In genomic region chr19:48489608-48490216, GRCh38 we compare ENCODE assay signal across 8 cellular contexts. TPM values are rescaled to one million over a fixed set of nuclear protein-coding genes. Genes with fewer than 3 reads are reported as not detected.
A peak's percentile ranks its signal among the peaks of the same experiment; 100 is the strongest.
DNase-seq lines count a peak whose midpoint lies in the region; ATAC-seq and TF ChIP-seq lines count a peak whose summit lies in the region.

No MANE protein-coding gene starts in this region.

- DNase-seq in GM23248 (peak; percentile 71), NCI-H446 (lab: John Stamatoyannopoulos, UW) (peak; percentile 35 to 83), colonic mucosa (peak; percentile 86), medulla oblongata (ENCODE audit: extremely low spot score) (peak; percentile 48)
- DNase-seq in activated CD4-positive, alpha-beta T cell treated with anti-CD3 and anti-CD28 coated beads for 4 hours: peak; percentile 65 to 82
- peak; percentile 73 for DNase-seq in stimulated activated CD8-positive, alpha-beta memory T cell treated with anti-CD3 and anti-CD28 coated beads, Interleukin-4, amount 100 ng/mL, for 24 hours (ENCODE audit: low read depth)

- WGBS in GM23248 (ENCODE audit: low coverage in 1 of 2, low lambda C conversion rate in 2 of 2, missing lambda C conversion rate in 2 of 2), 2 experiments: 26 to 27% methylated on average over 19 of the region's 19 CpGs

- peaks cover 36 to 57% (median 46%) of the 10 kb centered on the region in 10 experiments for H3K4me1 ChIP-seq in BLaER1 treated with 17β-estradiol and CSF1 and Interleukin-3, amounts not matched to agents 10 nM and 100 nM
- H3K4me1 ChIP-seq in GM23248 (ENCODE audit: insufficient read depth) (peaks cover 21% of the 10 kb centered on the region), colonic mucosa (peaks cover 12% of the 10 kb centered on the region)

- no peaks in the 10 kb centered on the region for H3K9me3 ChIP-seq in BLaER1 treated with 17β-estradiol and CSF1 and Interleukin-3, amounts not matched to agents 10 nM and 100 nM (replicated peaks in 1 of 11)
- H3K9me3 ChIP-seq in GM23248 (ENCODE audit: low read depth): no peaks in the 10 kb centered on the region
- no peaks in the 10 kb centered on the region for H3K9me3 ChIP-seq in colonic mucosa

- peaks cover 17% of the 10 kb centered on the region for H3F3A ChIP-seq in GM23248 (ENCODE audit: insufficient read depth)

- intact Hi-C loops in colonic mucosa (cut with DNase I): loop anchor here (5.0 kb wide), 1 partner anchor 98 kb away; no protein-coding TSS in a partner anchor

- H3K27ac ChIP-seq in BLaER1 treated with 17β-estradiol and CSF1 and Interleukin-3, amounts not matched to agents 10 nM and 100 nM: peak overlapping the region in 2 of 11 experiments; percentile 69 to 79; a peak in 3 of 22 replicates
- H3K27ac ChIP-seq in GM23248 (no peak overlapping the region), colonic mucosa (no peak overlapping the region)

- in situ Hi-C loops in GM23248 (cut with MboI): no loop called here

- peak overlapping the region in 4 of 11 experiments; percentile 69 to 75 (median 72); a peak in 6 of 22 replicates for H3K9ac ChIP-seq in BLaER1 treated with 17β-estradiol and CSF1 and Interleukin-3, amounts not matched to agents 10 nM and 100 nM
- H3K9ac ChIP-seq in GM23248: no peak overlapping the region
- H3K9ac ChIP-seq in colonic mucosa (ENCODE audit: low read depth in 2 of 2, low read length in 2 of 2): no peak overlapping the region

- TF ChIP-seq CTCF in colonic mucosa (IDR thresholded peaks at IDR 0.05): peak; percentile 98

- H3K4me3 ChIP-seq in BLaER1 treated with 17β-estradiol and CSF1 and Interleukin-3, amounts not matched to agents 10 nM and 100 nM: 0 out of 20 replicates have a peak overlapping the region, but pooled peaks of 3 of the 10 experiments have one; percentile 30 to 56 (median 43)
- H3K4me3 ChIP-seq in GM23248: no peak overlapping the region
- H3K4me3 ChIP-seq in colonic mucosa: no peak overlapping the region

- peak overlapping the region; percentile 73 to 99 (median 86) for H3K4me2 ChIP-seq in BLaER1 treated with 17β-estradiol and CSF1 and Interleukin-3, amounts not matched to agents 10 nM and 100 nM
- no peak overlapping the region for H3K4me2 ChIP-seq in GM23248 (ENCODE audit: unreplicated experiment)

- no peaks in the 10 kb centered on the region for H3K79me2 ChIP-seq in GM23248 (ENCODE audit: insufficient read depth)

- peaks cover 13 to 29% (median 14%) of the 10 kb centered on the region in 11 experiments for H3K27me3 ChIP-seq in BLaER1 treated with 17β-estradiol and CSF1 and Interleukin-3, amounts not matched to agents 10 nM and 100 nM
- no peaks in the 10 kb centered on the region for H3K27me3 ChIP-seq in GM23248 (replicated peaks; ENCODE audit: insufficient read depth)
- peaks cover 3% of the 10 kb centered on the region for H3K27me3 ChIP-seq in colonic mucosa

- H4K20me1 ChIP-seq in BLaER1 treated with 17β-estradiol and CSF1 and Interleukin-3, amounts not matched to agents 10 nM and 100 nM: peaks cover 0 to 13% (median 0%) of the 10 kb centered on the region in 11 experiments; a peak in 5 of 22 replicates
- no peaks in the 10 kb centered on the region for H4K20me1 ChIP-seq in GM23248 (ENCODE audit: insufficient read depth)

- H3K9me2 ChIP-seq in GM23248 (ENCODE audit: insufficient read depth): no peaks in the 10 kb centered on the region

- no peak for ATAC-seq in GM18867 (IDR thresholded peaks at IDR 0.05; ENCODE audit: unreplicated experiment)

- H3K36me3 ChIP-seq in BLaER1 treated with 17β-estradiol and CSF1 and Interleukin-3, amounts not matched to agents 10 nM and 100 nM: no peaks in the 10 kb centered on the region
- H3K36me3 ChIP-seq in GM23248 (ENCODE audit: low read depth) (no peaks in the 10 kb centered on the region), colonic mucosa (no peaks in the 10 kb centered on the region)

- H2AFZ ChIP-seq in GM23248: no peak overlapping the region

RNA-seq across cellular contexts. Expression of gene CYTH2, which starts 20.5 kb away (rescaled TPM):
- 80.7 and 86.0 TPM in 2 replicates for total RNA-seq in GM23248 (2014; rRNA removed; shearing (Covaris generic))
- polyA plus RNA-seq in GM23248 (2016; fragmentation: Nextera tagmentation; extraction: Ambion mirVana): 40.9 and 41.6 TPM in 2 replicates
- 10 to 100 TPM; 55.4 to 70.2 TPM for total RNA-seq in colonic mucosa

RNA-seq across cellular contexts. Expression of gene LMTK3, which starts 21.9 kb away (rescaled TPM):
- total RNA-seq in GM23248 (2014; rRNA removed; shearing (Covaris generic)): 0.22 TPM in 1 of 2 replicates, not detected in the other
- not detected in 2 replicates for polyA plus RNA-seq in GM23248 (2016; fragmentation: Nextera tagmentation; extraction: Ambion mirVana)
- 1 to 10 TPM; 1.7 to 3.1 TPM for total RNA-seq in colonic mucosa

RNA-seq across cellular contexts. Expression of gene KCNJ14, which starts 34.3 kb away (rescaled TPM):
- 0.97 and 1.1 TPM in 2 replicates for total RNA-seq in GM23248 (2014; rRNA removed; shearing (Covaris generic))
- polyA plus RNA-seq in GM23248 (2016; fragmentation: Nextera tagmentation; extraction: Ambion mirVana): 0.47 and 0.48 TPM in 2 replicates
- total RNA-seq in colonic mucosa: under 1 TPM; 0.35 to 0.99 TPM

RNA-seq across cellular contexts. Expression of gene GRWD1, which starts 43.9 kb away (rescaled TPM):
- 36.6 and 38.7 TPM in 2 replicates for total RNA-seq in GM23248 (2014; rRNA removed; shearing (Covaris generic))
- 34.1 and 41.5 TPM in 2 replicates for polyA plus RNA-seq in GM23248 (2016; fragmentation: Nextera tagmentation; extraction: Ambion mirVana)
- total RNA-seq in colonic mucosa: 10 to 100 TPM; 17.0 to 45.8 TPM
